ENCODE assay signal across 8 cellular contexts in genomic region chr11:111429066-111429506, GRCh38.
A peak's percentile ranks its signal among the peaks of the same experiment; 100 is the strongest.
DNase-seq lines count a peak whose midpoint lies in the region; ATAC-seq lines count a peak whose summit lies in the region.

No MANE protein-coding gene starts in this region.

- DNase-seq in activated CD4-positive, alpha-beta T cell treated with anti-CD3 and anti-CD28 coated beads for 24 hours (ENCODE audit: low read depth in 2 of 2), result peak; percentile 53 to 67
- DNase-seq in activated CD4-positive, alpha-beta T cell treated with anti-CD3 and anti-CD28 coated beads for 1 hour, result no peak
- DNase-seq in NOMO-1 treated with DMSO at 0.1 percent for 48 hours (lab: John Stamatoyannopoulos, UW; ENCODE audit: unreplicated experiment), result peak; percentile 87
- DNase-seq in activated T-cell treated with anti-CD3 and anti-CD28 coated beads, Interleukin-2, amount 50 U/mL, for 1 hour, result peak; percentile 29
- DNase-seq in glomerular visceral epithelial cell (ENCODE audit: extremely low spot score), result peak; percentile 24
- DNase-seq in smooth muscle cell of the brain vasculature (ENCODE audit: low read depth, low spot score), result peak; percentile 9

- ATAC-seq in HG02938 (IDR thresholded peaks at IDR 0.05; ENCODE audit: unreplicated experiment), result peak; percentile 78
- ATAC-seq in HG02840 (IDR thresholded peaks at IDR 0.05; ENCODE audit: low FRiP score, unreplicated experiment), result no peak
